In genomic region chr4:122003335-122003734, GRCh38 we compare ENCODE assay signal across 9 cellular contexts. TPM values are rescaled to one million over a fixed set of nuclear protein-coding genes. Genes with fewer than 3 reads are reported as not detected.
A peak's percentile ranks its signal among the peaks of the same experiment; 100 is the strongest.
DNase-seq lines count a peak whose midpoint lies in the region; ATAC-seq, FAIRE-seq and TF ChIP-seq lines count a peak whose summit lies in the region.
"Had no signal": no experiment of that assay in that cellular context is flagged by ENCODE, and none has a peak within 500 bp of the region (broad histone marks: within the 10 kb centered on the region; RNA-seq: fewer than 3 reads in every experiment).

No MANE protein-coding gene starts in this region.

- H3K27ac ChIP-seq in DND-41 (ENCODE audit: low read length) (no peak overlapping the region), Panc1 (ENCODE audit: low read length) (no peak overlapping the region), osteoblast (ENCODE audit: low read depth, low read length) (no peak overlapping the region), pancreas (no peak overlapping the region)
- H3K27ac ChIP-seq: parathyroid adenoma had no signal

- WGBS in pancreas, 2 donors, result 72 to 86% methylated on average over 7 of the region's 7 CpGs

- H3K27me3 ChIP-seq in DND-41 (ENCODE audit: insufficient read depth, low read length, poor library complexity) (peaks cover 9% of the 10 kb centered on the region), Panc1 (ENCODE audit: control insufficient read depth, insufficient read depth, low read length) (peaks cover 7% of the 10 kb centered on the region), osteoblast (ENCODE audit: insufficient read depth, low read length) (no peaks in the 10 kb centered on the region), pancreas (no peaks in the 10 kb centered on the region)

- H3K4me3 ChIP-seq in DND-41 (ENCODE audit: low read depth in 1 of 2, low read length in 2 of 2) (no peak overlapping the region), Panc1 (ENCODE audit: low read depth in 2 of 2, low read length in 2 of 2) (no peak overlapping the region), osteoblast (ENCODE audit: insufficient read depth, low read length) (no peak overlapping the region), pancreas (no peak overlapping the region)

- no peak overlapping the region for H2AFZ ChIP-seq in DND-41 (ENCODE audit: low read depth, low read length)
- no peak overlapping the region for H2AFZ ChIP-seq in osteoblast (ENCODE audit: low read length)
- H2AFZ ChIP-seq: parathyroid adenoma had no signal

- H3K36me3 ChIP-seq in DND-41 (ENCODE audit: insufficient read depth, low read length) (no peaks in the 10 kb centered on the region), Panc1 (ENCODE audit: control insufficient read depth, insufficient read depth, low read length) (no peaks in the 10 kb centered on the region), osteoblast (ENCODE audit: insufficient read depth, low read length) (no peaks in the 10 kb centered on the region), pancreas (no peaks in the 10 kb centered on the region)

- in situ Hi-C loops in Panc1 (cut with HindIII; ENCODE audit: low pct_unique_long_range_greater_than_20kb, low sequenced_read_pairs), result no loop called here

- FAIRE-seq in pancreas (lab: Jason Lieb, UNC), result no peak

- CTCF ChIA-PET in Panc1 (lab: Charles Lee), result no interaction called here

- intact Hi-C loops in Panc1 (cut with micrococcal nuclease; ENCODE audit: unreplicated experiment) (loop anchor here (2.0 kb wide), 1 partner anchor 103 kb away; no protein-coding TSS in a partner anchor), pancreas (cut with DNase I) (no loop called here)

- H3K4me2 ChIP-seq in DND-41 (ENCODE audit: insufficient read depth, low read length) (no peak overlapping the region), osteoblast (ENCODE audit: insufficient read depth, low read length) (no peak overlapping the region)

- BruUV-seq in Panc1 (replicated peaks; lab: Mats Ljungman, UMichigan), result no TSS peak

- POLR2A ChIA-PET in Panc1 (lab: Charles Lee), result no interaction called here

- H3K4me1 ChIP-seq in DND-41 (ENCODE audit: insufficient read depth, low read length) (no peaks in the 10 kb centered on the region), Panc1 (ENCODE audit: control insufficient read depth, insufficient read depth, low read length) (no peaks in the 10 kb centered on the region), osteoblast (ENCODE audit: insufficient read depth, low read length) (peaks cover 5% of the 10 kb centered on the region), pancreas (no peaks in the 10 kb centered on the region)
- H3K4me1 ChIP-seq: parathyroid adenoma had no signal

- no peaks in the 10 kb centered on the region for H3K9me3 ChIP-seq in DND-41 (ENCODE audit: insufficient read depth, low read length, severe bottlenecking)
- no peaks in the 10 kb centered on the region for H3K9me3 ChIP-seq in Panc1 (ENCODE audit: control insufficient read depth, insufficient read depth, low read depth, low read length)
- no peaks in the 10 kb centered on the region for H3K9me3 ChIP-seq in osteoblast (ENCODE audit: low read depth, low read length)
- no peaks in the 10 kb centered on the region for H3K9me3 ChIP-seq in pancreas

- no peak overlapping the region for H3K9ac ChIP-seq in DND-41 (ENCODE audit: low read depth, low read length)
- H3K9ac ChIP-seq: parathyroid adenoma had no signal

- TF ChIP-seq CTCF in DND-41 (IDR thresholded peaks at IDR 0.05; ENCODE audit: borderline replicate concordance, extremely low read depth, low read length, poor library complexity, severe bottlenecking) (peak; percentile 59), Panc1 (IDR thresholded peaks at IDR 0.05) (peak; percentile 59), osteoblast (IDR thresholded peaks at IDR 0.05; ENCODE audit: extremely low read depth, low read depth, low read length) (peak; percentile 44), pancreas (IDR thresholded peaks at IDR 0.05) (no peak)

- DNase-seq in DND-41 (peak; percentile 30), Panc1 (ENCODE audit: low read depth, low spot score) (peak; percentile 8), cerebellar cortex (ENCODE audit: low spot score) (peak; percentile 24), osteoblast (ENCODE audit: insufficient read length, low spot score, missing footprints) (no peak), pancreas (no peak), NCI-H2171 treated with DMSO at 0.1 percent for 48 hours (lab: John Stamatoyannopoulos, UW) (no peak)

- ATAC-seq in DND-41 (ENCODE audit: insufficient read depth, low read depth), result peak; percentile 71
- ATAC-seq in GM19043 (IDR thresholded peaks at IDR 0.05; ENCODE audit: low read depth, unreplicated experiment), result peak; percentile 82
- peak; percentile 59 for ATAC-seq in HG03097 (IDR thresholded peaks at IDR 0.05; ENCODE audit: low FRiP score, unreplicated experiment)
- peak; percentile 65; the same call in 1 of the 2 replicates for ATAC-seq in Panc1
- no peak for ATAC-seq in pancreas

- H3K79me2 ChIP-seq in DND-41 (ENCODE audit: insufficient read depth, low read length) (no peaks in the 10 kb centered on the region), osteoblast (ENCODE audit: insufficient read depth, low read length) (no peaks in the 10 kb centered on the region)
- H3K79me2 ChIP-seq: parathyroid adenoma had no signal

- H4K20me1 ChIP-seq in DND-41 (ENCODE audit: insufficient read depth, low read length) (no peaks in the 10 kb centered on the region), osteoblast (ENCODE audit: insufficient read depth, low read length) (no peaks in the 10 kb centered on the region)

RNA-seq across cellular contexts. Expression of gene TRPC3, which starts 51.5 kb away (rescaled TPM):
- 0.08 TPM for total RNA-seq in Panc1 (2021; ENCODE audit: unreplicated experiment)
- polyA plus RNA-seq in Panc1 (2012; ENCODE audit: insufficient read length), result not detected
- under 0.01 and 0.29 TPM in 2 replicates for total RNA-seq in osteoblast
- total RNA-seq in pancreas, result under 1 TPM in 3 of 6 donors, not detected in 3; 0.03 to 0.06 (median 0.06) TPM
- under 1 TPM; 0.02 to 0.04 TPM for polyA plus RNA-seq in pancreas

Comparison
In these comparisons a context has a peak if more than half of its experiments do, and no peak if none do; other contexts are left out.
1. ATAC-seq: peak in DND-41 (single experiment), GM19043 (single experiment), HG03097 (single experiment) and Panc1 (single experiment); none in pancreas (0 of 4).
2. DNase-seq: peak in DND-41 (single experiment), Panc1 (single experiment) and cerebellar cortex (single experiment); none in osteoblast (single experiment), pancreas (0 of 6) and NCI-H2171 treated with DMSO at 0.1 percent for 48 hours (single experiment).
3. CTCF ChIP-seq: peak in DND-41 (single experiment), Panc1 (single experiment) and osteoblast (single experiment); none in pancreas (0 of 4).